Comparison of ENCODE assay signal across 8 cellular contexts in the genomic region with DNA sequence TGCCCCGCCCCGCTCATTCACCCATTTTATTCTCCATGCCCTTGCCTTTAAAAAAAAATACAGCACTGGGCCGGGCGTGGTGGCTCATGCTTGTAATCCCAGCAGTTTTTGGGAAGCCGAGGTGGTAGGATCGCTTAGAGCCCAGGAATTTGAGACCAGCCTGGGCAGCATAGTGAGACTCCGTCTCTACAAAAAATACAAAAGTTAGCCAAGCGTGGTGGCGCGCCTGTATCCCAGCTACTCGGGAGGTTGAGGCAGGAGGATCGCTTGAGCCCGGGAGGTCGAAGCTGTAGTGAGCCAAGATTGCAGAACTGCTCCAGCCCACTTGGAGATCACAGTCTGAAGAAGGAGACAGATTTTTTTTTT. TPM values are rescaled to one million over a fixed set of nuclear protein-coding genes. Genes with fewer than 3 reads are reported as not detected.
DNase-seq lines count a peak whose midpoint lies in the region; ATAC-seq and TF ChIP-seq lines count a peak whose summit lies in the region.

No MANE protein-coding gene starts in this region.

- H3K9ac ChIP-seq in IMR-90 (ENCODE audit: low read depth, low read length), result peak overlapping the region; percentile 53
- no peak overlapping the region for H3K9ac ChIP-seq in neural progenitor cell

- TF ChIP-seq POLR2A in IMR-90 (IDR thresholded peaks at IDR 0.05; ENCODE audit: low read depth, low read length), result no peak

- no peak for TF ChIP-seq RAD21 in IMR-90 (IDR thresholded peaks at IDR 0.05; ENCODE audit: low read length)

- H3K27ac ChIP-seq in ACC112 (ENCODE audit: low read depth, low read length), result no peak overlapping the region
- H3K27ac ChIP-seq in IMR-90 (ENCODE audit: insufficient read depth, low read length), result no peak overlapping the region
- peak overlapping the region in 55 of 59 donors; percentile 28 to 99 (median 93) for H3K27ac ChIP-seq in dorsolateral prefrontal cortex
- no peak overlapping the region for H3K27ac ChIP-seq in neural progenitor cell
- no peak overlapping the region for H3K27ac ChIP-seq in foreskin keratinocyte

- in situ Hi-C loops in IMR-90 (cut with MboI; ENCODE audit: low sequenced_read_pairs), result no loop called here

- CTCF ChIA-PET in IMR-90 (lab: Yijun Ruan, JAX), result no interaction called here

- H3K4ac ChIP-seq in IMR-90 (ENCODE audit: low read depth, low read length), result 0 out of 2 replicates have a peak overlapping the region, but pooled peaks have one; percentile 12

- H2AFZ ChIP-seq in ACC112 (ENCODE audit: low read length, unreplicated experiment) (peak overlapping the region; percentile 40), IMR-90 (replicated peaks; ENCODE audit: low read length, poor library complexity) (peak overlapping the region; percentile 98), neural progenitor cell (replicated peaks) (peak overlapping the region; percentile 94)

- no peaks in the 10 kb centered on the region for H3K9me3 Mint-ChIP-seq in neural progenitor cell

- ATAC-seq in IMR-90 (ENCODE audit: low read depth) (no peak), foreskin keratinocyte (no peak), GM18870 (IDR thresholded peaks at IDR 0.05; ENCODE audit: unreplicated experiment) (no peak)

- BruUV-seq in IMR-90 (replicated peaks; lab: Mats Ljungman, UMichigan), result no TSS peak

- no peaks in the 10 kb centered on the region for H4K20me1 ChIP-seq in IMR-90 (ENCODE audit: insufficient read depth, low read length)
- no peaks in the 10 kb centered on the region for H4K20me1 ChIP-seq in neural progenitor cell (ENCODE audit: low read depth)

- POLR2A ChIA-PET in IMR-90 (lab: Charles Lee; ENCODE audit: unreplicated experiment), result no interaction called here

- no CpG with 5 or more reads among the region's 14 CpGs for WGBS in IMR-90 (ENCODE audit: extremely low coverage in 2 of 2, insufficient read length in 1 of 2), 2 experiments

- no peak overlapping the region for H2BK120ac ChIP-seq in IMR-90 (ENCODE audit: low read depth, low read length)

- no peak overlapping the region for H4K91ac ChIP-seq in IMR-90 (ENCODE audit: insufficient read depth, low read depth, low read length)

- intact Hi-C loops in IMR-90 (cut with micrococcal nuclease) (loop anchor here (1.0 to 5.0 kb wide), 2 partner anchors 66 to 167 kb away; no protein-coding TSS in a partner anchor), dorsolateral prefrontal cortex (cut with DNase I) (loop anchor here (5.0 to 10.0 kb wide), 4 partner anchors 37 to 169 kb away; no protein-coding TSS in a partner anchor)

- 0 out of 2 replicates have a peak, but pooled peaks cover 2% of the 10 kb centered on the region for H3K9me1 ChIP-seq in IMR-90 (ENCODE audit: insufficient read depth, low read length)

- DNase-seq in IMR-90 (no peak), dorsolateral prefrontal cortex (no peak), neural progenitor cell (ENCODE audit: low spot score) (no peak), SIG-M5 treated with dmso at 0.1 percent for 504 hours (lab: John Stamatoyannopoulos, UW; ENCODE audit: unreplicated experiment) (no peak), foreskin keratinocyte (no peak), NCI-H146 (lab: John Stamatoyannopoulos, UW) (no peak)

- H3K4me1 Mint-ChIP-seq in neural progenitor cell, result peaks cover 3% of the 10 kb centered on the region

- H3K9me3 ChIP-seq in IMR-90 (ENCODE audit: control insufficient read depth, insufficient read depth, low read length) (no peaks in the 10 kb centered on the region), neural progenitor cell (ENCODE audit: low read depth) (no peaks in the 10 kb centered on the region)

- no peak overlapping the region for H2BK20ac ChIP-seq in IMR-90 (ENCODE audit: low read depth, low read length)

- H3K36me3 ChIP-seq in ACC112 (ENCODE audit: insufficient read depth, low read length) (no peaks in the 10 kb centered on the region), IMR-90 (ENCODE audit: control insufficient read depth, insufficient read depth, low read length) (no peaks in the 10 kb centered on the region), neural progenitor cell (no peaks in the 10 kb centered on the region)

- no peaks in the 10 kb centered on the region for H3K79me2 ChIP-seq in ACC112 (ENCODE audit: control insufficient read depth, insufficient read depth, low read length, unreplicated experiment)
- no peaks in the 10 kb centered on the region for H3K79me2 ChIP-seq in neural progenitor cell (ENCODE audit: low read depth)

- H3K4me1 ChIP-seq in ACC112 (ENCODE audit: control insufficient read depth, insufficient read depth, low read length, unreplicated experiment) (no peaks in the 10 kb centered on the region), IMR-90 (ENCODE audit: control insufficient read depth, insufficient read depth, low read length) (no peaks in the 10 kb centered on the region; the same call in 1 of the 2 replicates), neural progenitor cell (no peaks in the 10 kb centered on the region), foreskin keratinocyte (no peaks in the 10 kb centered on the region)

- no peak overlapping the region for H3K27ac Mint-ChIP-seq in neural progenitor cell

- dilution Hi-C loops in IMR-90 (cut with HindIII; ENCODE audit: low sequenced_read_pairs, unreplicated experiment), result no loop called here

- peak overlapping the region; percentile 77 for H3K4me3 Mint-ChIP-seq in neural progenitor cell

- H3K27me3 Mint-ChIP-seq in neural progenitor cell (ENCODE audit: insufficient read depth, low read depth), result peaks cover 4% of the 10 kb centered on the region

- no peaks in the 10 kb centered on the region for H3K36me3 Mint-ChIP-seq in neural progenitor cell

- H3K56ac ChIP-seq in IMR-90 (ENCODE audit: extremely low read depth, insufficient read depth, low read length), result no peak overlapping the region

- no peak overlapping the region for H2BK15ac ChIP-seq in IMR-90 (ENCODE audit: low read depth, low read length)

- H3K4me3 ChIP-seq in ACC112 (ENCODE audit: low read depth, low read length), result no peak overlapping the region; the same call in 1 of the 2 replicates
- H3K4me3 ChIP-seq in IMR-90 (ENCODE audit: insufficient read depth, low read depth, low read length), result peak overlapping the region; percentile 36
- H3K4me3 ChIP-seq in dorsolateral prefrontal cortex, result peak overlapping the region in 58 of 59 donors; percentile 54 to 98 (median 84)
- H3K4me3 ChIP-seq in neural progenitor cell, result peak overlapping the region; percentile 64

- TF ChIP-seq CTCF in IMR-90 (conservative IDR thresholded peaks at IDR 0.05; ENCODE audit: low read depth, low read length), result no peak
- TF ChIP-seq CTCF in dorsolateral prefrontal cortex (IDR thresholded peaks at IDR 0.05 in 54 of 56, conservative IDR thresholded peaks at IDR 0.05 in 2 of 56; ENCODE audit: low read depth in 1 of 56, partially characterized antibody in 56 of 56), result peak in 5 of 56 donors; percentile 1 to 18 (median 6)
- TF ChIP-seq CTCF in neural progenitor cell (IDR thresholded peaks at IDR 0.05), result no peak
- no peak for TF ChIP-seq CTCF in foreskin keratinocyte (conservative IDR thresholded peaks at IDR 0.05)

- peak overlapping the region; percentile 47 to 97 for H4K8ac ChIP-seq in IMR-90 (ENCODE audit: low read depth in 2 of 2, low read length in 2 of 2)

- no peaks in the 10 kb centered on the region for H3F3A ChIP-seq in neural progenitor cell (ENCODE audit: low read depth)

- no peak overlapping the region for H2AK5ac ChIP-seq in IMR-90 (ENCODE audit: low read depth, low read length)

- no peak overlapping the region for H3K23ac ChIP-seq in IMR-90 (ENCODE audit: low read depth, low read length)

- H3K18ac ChIP-seq in IMR-90 (ENCODE audit: low read depth, low read length), result peak overlapping the region; percentile 30; the same call in 1 of the 2 replicates

- no peaks in the 10 kb centered on the region for H3K79me1 ChIP-seq in IMR-90 (ENCODE audit: low read depth in 1 of 2, low read length in 2 of 2)

- no peak overlapping the region for H2AK9ac ChIP-seq in IMR-90 (replicated peaks; ENCODE audit: low read depth, low read length, poor library complexity)

- peaks cover 7% of the 10 kb centered on the region; the same call in 1 of the 2 replicates for H3K27me3 ChIP-seq in ACC112 (ENCODE audit: insufficient read depth, low read length)
- H3K27me3 ChIP-seq in IMR-90 (ENCODE audit: control insufficient read depth, insufficient read depth, low read length), result no peaks in the 10 kb centered on the region
- no peaks in the 10 kb centered on the region for H3K27me3 ChIP-seq in dorsolateral prefrontal cortex
- no peaks in the 10 kb centered on the region for H3K27me3 ChIP-seq in neural progenitor cell
- no peaks in the 10 kb centered on the region for H3K27me3 ChIP-seq in foreskin keratinocyte

- H2BK5ac ChIP-seq in IMR-90 (ENCODE audit: low read depth, low read length, poor library complexity, severe bottlenecking), result no peak overlapping the region

- H4K5ac ChIP-seq in IMR-90 (ENCODE audit: low read depth, low read length), result peak overlapping the region; percentile 60; the same call in 1 of the 2 replicates

- H3K14ac ChIP-seq in IMR-90 (replicated peaks; ENCODE audit: low read depth, low read length), result no peak overlapping the region

- H3K4me2 ChIP-seq in IMR-90 (ENCODE audit: low read depth, low read length) (peak overlapping the region; percentile 83), neural progenitor cell (peak overlapping the region; percentile 68)

TF ChIP-seq in IMR-90, 13 proteins besides CTCF, POLR2A, EP300 and RAD21 (continues in another document):
- TF ChIP-seq MAFK (IDR thresholded peaks at IDR 0.05; ENCODE audit: low read depth, low read length), result no peak
- TF ChIP-seq, protein P1, sequence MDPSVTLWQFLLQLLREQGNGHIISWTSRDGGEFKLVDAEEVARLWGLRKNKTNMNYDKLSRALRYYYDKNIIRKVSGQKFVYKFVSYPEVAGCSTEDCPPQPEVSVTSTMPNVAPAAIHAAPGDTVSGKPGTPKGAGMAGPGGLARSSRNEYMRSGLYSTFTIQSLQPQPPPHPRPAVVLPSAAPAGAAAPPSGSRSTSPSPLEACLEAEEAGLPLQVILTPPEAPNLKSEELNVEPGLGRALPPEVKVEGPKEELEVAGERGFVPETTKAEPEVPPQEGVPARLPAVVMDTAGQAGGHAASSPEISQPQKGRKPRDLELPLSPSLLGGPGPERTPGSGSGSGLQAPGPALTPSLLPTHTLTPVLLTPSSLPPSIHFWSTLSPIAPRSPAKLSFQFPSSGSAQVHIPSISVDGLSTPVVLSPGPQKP (IDR thresholded peaks at IDR 0.05; ENCODE audit: borderline replicate concordance, low read depth, low read length), result no peak
- TF ChIP-seq RFX5 (IDR thresholded peaks at IDR 0.05; ENCODE audit: low read depth, low read length), result no peak
- TF ChIP-seq RCOR1 (IDR thresholded peaks at IDR 0.05; ENCODE audit: insufficient replicate concordance, low read length), result no peak
- no peak for TF ChIP-seq CEBPB (IDR thresholded peaks at IDR 0.05; ENCODE audit: low read depth, low read length)

RNA-seq across cellular contexts. Expression of a gene that starts 0.4 kb away (rescaled TPM):
- under 0.01 TPM in 1 of 2 replicates, not detected in the other for total RNA-seq in IMR-90 (2012; rRNA removed)
- 0.09 and 0.10 TPM in 2 replicates for polyA plus RNA-seq in IMR-90 (2012; rRNA removed)
- 0.01 and 0.03 TPM in 2 replicates for polyA plus RNA-seq in IMR-90 (2012; cell fraction: cytosol; rRNA removed)
- polyA plus RNA-seq in IMR-90 (2012; cell fraction: nucleus; rRNA removed; ENCODE audit: low replicate concordance), result 0.03 TPM in 1 of 2 replicates, not detected in the other
- 10 to 100 TPM in 77 of 120 experiments, 1 to 10 TPM in 43; 3.2 to 34.6 (median 11.4) TPM for total RNA-seq in dorsolateral prefrontal cortex
- 0.59 and 2.7 TPM in 2 replicates for total RNA-seq in neural progenitor cell (ENCODE audit: low replicate concordance)
- total RNA-seq in foreskin keratinocyte, result 0.14 TPM in 2 replicates
- 0.08 and 0.27 TPM in 2 replicates for polyA plus RNA-seq in foreskin keratinocyte

Comparison
In these comparisons a context has a peak if more than half of its experiments do, and no peak if none do; other contexts are left out.
1. H2AFZ ChIP-seq: peak in every context shown above with its lines; median percentile 98 in IMR-90; 94 in neural progenitor cell; 40 in ACC112.
2. H3K27ac ChIP-seq: peak in dorsolateral prefrontal cortex (55 of 59); none in ACC112 (single experiment), IMR-90 (single experiment), neural progenitor cell (single experiment) and foreskin keratinocyte (single experiment).